25 cellular contexts compared by ENCODE assay signal in the genomic region with DNA sequence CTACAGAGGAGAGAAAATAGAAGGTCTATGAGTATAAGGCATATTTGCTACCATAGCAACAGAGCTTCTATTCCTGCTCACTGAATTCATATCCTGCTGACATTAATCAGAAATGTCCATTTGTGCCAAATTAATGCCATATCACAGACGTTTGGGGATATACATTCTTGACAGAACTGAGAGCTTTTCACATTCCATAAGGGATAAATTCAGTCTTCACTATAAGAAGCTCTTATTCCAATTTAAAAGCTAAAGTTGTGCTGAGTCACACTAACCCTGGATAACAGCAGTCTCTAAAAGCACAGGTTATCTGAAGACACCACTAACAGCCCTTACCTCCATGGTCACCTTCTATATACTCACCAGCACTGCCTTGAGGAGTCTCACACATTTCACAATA.
DNase-seq lines count a peak whose midpoint lies in the region; ATAC-seq, FAIRE-seq and TF ChIP-seq lines count a peak whose summit lies in the region.
"Had no signal": no experiment of that assay in that cellular context is flagged by ENCODE, and none has a peak within 500 bp of the region (broad histone marks: within the 10 kb centered on the region; RNA-seq: fewer than 3 reads in every experiment).

No MANE protein-coding gene starts in this region.

- H3K79me2 ChIP-seq in K562 (ENCODE audit: control insufficient read depth, insufficient read depth, low read length) (no peaks in the 10 kb centered on the region), osteoblast (ENCODE audit: insufficient read depth, low read length) (no peaks in the 10 kb centered on the region)

- no TSS peak for BruUV-seq in K562 (replicated peaks; lab: Mats Ljungman, UMichigan)

- DNase-seq in K562 (ENCODE audit: extremely low read depth in 1 of 4, low spot score in 3 of 4) = peak in 2 of 4 experiments; percentile 19 to 20
- peak; percentile 4 for DNase-seq in iris pigment epithelial cell (ENCODE audit: low read depth)
- peak; percentile 23 for DNase-seq in osteoblast (ENCODE audit: insufficient read length, low spot score, missing footprints)
- DNase-seq in NCI-H82 (lab: John Stamatoyannopoulos, UW) = no peak
- no peak for DNase-seq in kidney
- DNase-seq: CD8-positive, alpha-beta T cell; DMS 273 treated with DMSO at 0.1 percent for 48 hours; DMS79 treated with DMSO at 0.1 percent for 48 hours; GF-D8; KBM-7; MV-4-11; NCI-H1105; NCI-H1436 treated with DMSO at 0.1 percent for 48 hours; NCI-H1930; NCI-H446 treated with DMSO at 0.1 percent for 48 hours; NCI-H526; SHP77; SW 1271 had no signal

- H3K4me2 ChIP-seq in K562 (ENCODE audit: insufficient read depth, low read length) = no peak overlapping the region
- H3K4me2 ChIP-seq in osteoblast (ENCODE audit: insufficient read depth, low read length) = no peak overlapping the region

- no peak for TF ChIP-seq RAD21 in K562 (CRISPR knock-in tag; conservative IDR thresholded peaks at IDR 0.05 in 1 of 2, IDR thresholded peaks at IDR 0.05 in 1 of 2)

- 6% methylated on average over 1 of the region's 1 CpG for WGBS in K562 (ENCODE audit: insufficient coverage, low coverage, missing lambda C conversion rate)

- in situ Hi-C loops in K562 (cut with MboI) = no loop called here

- no peak overlapping the region for H2AFZ ChIP-seq in K562 (ENCODE audit: low read depth, low read length)
- no peak overlapping the region for H2AFZ ChIP-seq in osteoblast (ENCODE audit: low read length)

- CTCF ChIA-PET in K562 (lab: Yijun Ruan, JAX; ENCODE audit: low intra/inter-chr PET ratio) = no interaction called here

- no peaks in the 10 kb centered on the region for H3K9me3 ChIP-seq in K562 (replicated peaks; ENCODE audit: control insufficient read depth, insufficient read depth, low read depth, low read length)
- no peaks in the 10 kb centered on the region for H3K9me3 ChIP-seq in osteoblast (ENCODE audit: low read depth, low read length)
- no peaks in the 10 kb centered on the region for H3K9me3 ChIP-seq in kidney (ENCODE audit: control insufficient read depth in 1 of 2, low read length in 2 of 2)

- H3K4me1 ChIP-seq in K562 (replicated peaks in 1 of 2; ENCODE audit: control insufficient read depth in 2 of 2, insufficient read depth in 2 of 2, low read length in 2 of 2) = peaks cover 0 to 2% of the 10 kb centered on the region in 2 experiments; a peak in 2 of 5 replicates
- H3K4me1 ChIP-seq in osteoblast (ENCODE audit: insufficient read depth, low read length) = peaks cover 14% of the 10 kb centered on the region
- no peaks in the 10 kb centered on the region for H3K4me1 ChIP-seq in kidney (ENCODE audit: control insufficient read depth in 1 of 2, insufficient read depth in 1 of 2, low read depth in 1 of 2, low read length in 2 of 2)

- H4K20me1 ChIP-seq in K562 (replicated peaks; ENCODE audit: control insufficient read depth, insufficient read depth, low read length) = no peaks in the 10 kb centered on the region
- no peaks in the 10 kb centered on the region for H4K20me1 ChIP-seq in osteoblast (ENCODE audit: insufficient read depth, low read length)

- FAIRE-seq in K562 (lab: Jason Lieb, UNC) (peak; percentile 64), kidney (lab: Jason Lieb, UNC) (no peak)
- FAIRE-seq: GM12891, HTR-8/SVneo had no signal

- no peaks in the 10 kb centered on the region for H3K9me1 ChIP-seq in K562 (ENCODE audit: control insufficient read depth, insufficient read depth, low read length)

- no peak for TF ChIP-seq POLR2A in K562 (conservative IDR thresholded peaks at IDR 0.05)

- intact Hi-C loops in K562 (cut with micrococcal nuclease) = no loop called here
- intact Hi-C loops in kidney (cut with DNase I) = no loop called here

- H3K4me3 ChIP-seq in K562 (no peak overlapping the region), osteoblast (ENCODE audit: insufficient read depth, low read length) (no peak overlapping the region), kidney (ENCODE audit: low read length in 2 of 2) (no peak overlapping the region)

- POLR2A ChIA-PET in K562 (lab: Yijun Ruan, JAX) = interaction anchor here (0.7 to 1.1 kb wide), 2 partner anchors 10 to 17 kb away, joined by 3 to 6 read pairs; no protein-coding TSS in a partner anchor

- TF ChIP-seq EP300 in K562 (IDR thresholded peaks at IDR 0.05; ENCODE audit: low read length) = no peak

- H3K27me3 ChIP-seq in K562 (ENCODE audit: control insufficient read depth in 2 of 2, insufficient read depth in 2 of 2, low read length in 2 of 2) = no peaks in the 10 kb centered on the region
- no peaks in the 10 kb centered on the region for H3K27me3 ChIP-seq in osteoblast (ENCODE audit: insufficient read depth, low read length)

- H3K9ac ChIP-seq in K562 (ENCODE audit: insufficient read depth in 1 of 2, low read depth in 2 of 2, low read length in 2 of 2) (no peak overlapping the region), kidney (ENCODE audit: low read length in 2 of 2) (no peak overlapping the region)

- no peak for TF ChIP-seq CTCF in K562 (IDR thresholded peaks at IDR 0.05 in 2 of 3, conservative IDR thresholded peaks at IDR 0.05 in 1 of 3; ENCODE audit: insufficient read depth in 2 of 3, low read depth in 1 of 3, low read length in 3 of 3)
- TF ChIP-seq CTCF in osteoblast (IDR thresholded peaks at IDR 0.05; ENCODE audit: extremely low read depth, low read depth, low read length) = no peak
- TF ChIP-seq CTCF in kidney (IDR thresholded peaks at IDR 0.05; ENCODE audit: borderline replicate concordance, extremely low read depth, insufficient read depth) = no peak

- peak; percentile 70 for ATAC-seq in K562
- no peak for ATAC-seq in HG03457 (IDR thresholded peaks at IDR 0.05; ENCODE audit: unreplicated experiment)
- no peak for ATAC-seq in GM19395 (IDR thresholded peaks at IDR 0.05; ENCODE audit: unreplicated experiment)
- ATAC-seq: CD8-positive, alpha-beta T cell; HCT116 had no signal

- H3K36me3 ChIP-seq in K562 (ENCODE audit: control insufficient read depth, insufficient read depth, low read length) (peaks cover 3% of the 10 kb centered on the region; the same call in 1 of the 3 replicates), osteoblast (ENCODE audit: insufficient read depth, low read length) (no peaks in the 10 kb centered on the region), kidney (ENCODE audit: control insufficient read depth in 1 of 2, insufficient read depth in 2 of 2, low read length in 2 of 2) (no peaks in the 10 kb centered on the region)

- no peak overlapping the region for H3K27ac ChIP-seq in K562 (ENCODE audit: extremely low read depth, low read depth, low read length)
- no peak overlapping the region for H3K27ac ChIP-seq in osteoblast (ENCODE audit: low read depth, low read length)
- H3K27ac ChIP-seq in kidney (ENCODE audit: low read depth in 2 of 2, low read length in 2 of 2) = no peak overlapping the region
- H3K27ac ChIP-seq: C4-2B, RWPE1 had no signal

TF ChIP-seq in K562, 482 proteins besides CTCF, POLR2A, EP300 and RAD21:
- TF ChIP-seq MAFF (IDR thresholded peaks at IDR 0.05; ENCODE audit: low read length) (peak; percentile 39), NFE2L1 (tag; IDR thresholded peaks at IDR 0.05; ENCODE audit: borderline replicate concordance, low read depth) (0 out of 2 replicates have a peak, but pooled peaks have one; percentile 30), MAFG (tag; conservative IDR thresholded peaks at IDR 0.05) (peak; percentile 29), ARID1B (IDR thresholded peaks at IDR 0.05) (0 out of 2 replicates have a peak, but pooled peaks have one; percentile 9), HNRNPLL (IDR thresholded peaks at IDR 0.05; ENCODE audit: low read depth, low read length, poor library complexity, severe bottlenecking) (no peak), HMG20A (CRISPR knock-in tag; conservative IDR thresholded peaks at IDR 0.05) (no peak), ZNF316 (IDR thresholded peaks at IDR 0.05) (peak; percentile 36), NFE2 (IDR thresholded peaks at IDR 0.05; ENCODE audit: low read depth) (peak; percentile 59), C11orf30 (IDR thresholded peaks at IDR 0.05; ENCODE audit: low read depth) (peak; percentile 46), RFX1 (IDR thresholded peaks at IDR 0.05) (peak; percentile 65), MAFK (IDR thresholded peaks at IDR 0.05; ENCODE audit: low read length) (peak; percentile 27; the same call in 1 of the 2 replicates)
- TF ChIP-seq, protein P1, sequence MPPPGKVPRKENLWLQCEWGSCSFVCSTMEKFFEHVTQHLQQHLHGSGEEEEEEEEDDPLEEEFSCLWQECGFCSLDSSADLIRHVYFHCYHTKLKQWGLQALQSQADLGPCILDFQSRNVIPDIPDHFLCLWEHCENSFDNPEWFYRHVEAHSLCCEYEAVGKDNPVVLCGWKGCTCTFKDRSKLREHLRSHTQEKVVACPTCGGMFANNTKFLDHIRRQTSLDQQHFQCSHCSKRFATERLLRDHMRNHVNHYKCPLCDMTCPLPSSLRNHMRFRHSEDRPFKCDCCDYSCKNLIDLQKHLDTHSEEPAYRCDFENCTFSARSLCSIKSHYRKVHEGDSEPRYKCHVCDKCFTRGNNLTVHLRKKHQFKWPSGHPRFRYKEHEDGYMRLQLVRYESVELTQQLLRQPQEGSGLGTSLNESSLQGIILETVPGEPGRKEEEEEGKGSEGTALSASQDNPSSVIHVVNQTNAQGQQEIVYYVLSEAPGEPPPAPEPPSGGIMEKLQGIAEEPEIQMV (tag; conservative IDR thresholded peaks at IDR 0.05; ENCODE audit: low read depth) = no peak

Comparison
In these comparisons a context has a peak if more than half of its experiments do, and no peak if none do; other contexts are left out.
1. DNase-seq: peak in iris pigment epithelial cell (single experiment) and osteoblast (single experiment); none in NCI-H82 (single experiment) and kidney (single experiment).